Comparison of ENCODE assay signal across 9 cellular contexts in the genomic region with DNA sequence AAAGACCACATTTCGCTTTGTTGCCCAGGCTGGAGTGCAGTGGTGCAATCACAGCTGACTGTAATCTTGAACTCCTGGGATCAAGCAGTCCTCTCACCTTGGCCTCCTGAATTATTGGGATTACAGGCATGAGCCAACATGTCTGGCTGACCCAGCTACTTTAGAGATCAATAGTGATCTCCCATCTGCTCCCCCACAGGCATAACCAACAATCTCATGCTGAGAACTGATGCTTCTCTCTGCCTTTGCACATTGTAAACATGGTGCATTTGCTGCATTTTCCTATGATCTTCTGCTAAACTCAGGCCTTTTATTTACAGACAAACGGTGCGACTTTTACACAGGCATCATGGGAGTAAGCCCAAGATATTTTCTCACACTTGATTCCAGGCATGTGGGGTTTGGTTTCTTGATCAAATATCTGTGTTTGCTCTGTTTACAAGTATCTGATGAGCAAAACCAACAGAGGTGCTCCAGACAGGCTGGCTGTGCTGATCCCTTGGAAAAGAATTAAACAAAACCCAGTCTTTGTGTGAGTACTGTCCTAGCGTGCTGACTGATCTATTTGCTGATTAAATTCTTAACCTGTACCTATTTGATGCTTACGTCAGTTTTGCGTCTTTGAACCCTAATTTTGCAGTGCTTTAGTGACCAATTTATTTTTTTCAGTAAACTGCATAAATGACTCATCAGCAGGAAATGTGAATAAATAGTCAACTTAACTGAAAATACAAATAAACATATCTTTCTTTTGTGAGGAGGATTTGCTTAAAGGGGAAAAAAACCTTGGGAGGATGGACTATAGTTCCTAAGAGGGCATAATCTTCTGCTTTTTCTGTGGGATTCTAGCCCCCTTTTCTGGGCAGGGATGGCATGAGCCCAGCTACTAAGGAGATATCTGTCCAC.
DNase-seq lines count a peak whose midpoint lies in the region; ATAC-seq and TF ChIP-seq lines count a peak whose summit lies in the region.
"Had no signal": no experiment of that assay in that cellular context is flagged by ENCODE, and none has a peak within 500 bp of the region (broad histone marks: within the 10 kb centered on the region; RNA-seq: fewer than 3 reads in every experiment).

No MANE protein-coding gene starts in this region.

- no peaks in the 10 kb centered on the region for H3K9me2 ChIP-seq in SU-DHL-6 (replicated peaks; ENCODE audit: insufficient read depth, low read length)

- no peaks in the 10 kb centered on the region for H3K36me3 ChIP-seq in SU-DHL-6 (ENCODE audit: low read length)
- no peaks in the 10 kb centered on the region for H3K36me3 ChIP-seq in esophagus squamous epithelium

- no peaks in the 10 kb centered on the region for H4K20me1 ChIP-seq in SU-DHL-6 (ENCODE audit: low read depth, low read length)

- peaks cover 24% of the 10 kb centered on the region for H3F3A ChIP-seq in SU-DHL-6 (ENCODE audit: insufficient read depth)

- no peaks in the 10 kb centered on the region for H3K9me3 ChIP-seq in SU-DHL-6 (ENCODE audit: insufficient read depth, low read length)
- H3K9me3 ChIP-seq in esophagus squamous epithelium = no peaks in the 10 kb centered on the region

- H3K4me2 ChIP-seq in SU-DHL-6 (ENCODE audit: low read depth, low read length, poor library complexity, severe bottlenecking) = peak overlapping the region; percentile 80

- TF ChIP-seq POLR2A in esophagus squamous epithelium (IDR thresholded peaks at IDR 0.05) = no peak

- no peaks in the 10 kb centered on the region for H3K4me1 ChIP-seq in esophagus squamous epithelium

- H3K4me3 ChIP-seq in SU-DHL-6 (ENCODE audit: insufficient read depth, low read length, poor library complexity, severe bottlenecking) (no peak overlapping the region), esophagus squamous epithelium (no peak overlapping the region)

- intact Hi-C loops in esophagus squamous epithelium (cut with DNase I) = no loop called here

- TF ChIP-seq CTCF in SU-DHL-6 (IDR thresholded peaks at IDR 0.05; ENCODE audit: insufficient read depth, low read length, poor library complexity, severe bottlenecking) = no peak
- no peak for TF ChIP-seq CTCF in esophagus squamous epithelium (IDR thresholded peaks at IDR 0.05)

- H3K9ac ChIP-seq in SU-DHL-6 (ENCODE audit: low read length) = no peak overlapping the region

- DNase-seq in DMS53 treated with DMSO at 0.1 percent for 48 hours (lab: John Stamatoyannopoulos, UW; ENCODE audit: unreplicated experiment) (peak; percentile 97), kidney tubule cell (ENCODE audit: low spot score) (peak; percentile 49), esophagus squamous epithelium (lab: John Stamatoyannopoulos, UW) (no peak), DMS79 treated with DMSO at 0.1 percent for 48 hours (lab: John Stamatoyannopoulos, UW) (no peak)
- DNase-seq: midbrain had no signal

- ATAC-seq in HG03432 (IDR thresholded peaks at IDR 0.05; ENCODE audit: unreplicated experiment) = peak; percentile 31
- ATAC-seq in HG02981 (IDR thresholded peaks at IDR 0.05; ENCODE audit: unreplicated experiment) = no peak
- no peak for ATAC-seq in GM19467 (IDR thresholded peaks at IDR 0.05; ENCODE audit: unreplicated experiment)

- H3K79me2 ChIP-seq in SU-DHL-6 (ENCODE audit: insufficient read depth, low read length) = no peaks in the 10 kb centered on the region

- H3K27me3 ChIP-seq in SU-DHL-6 (ENCODE audit: low read length) (no peaks in the 10 kb centered on the region), esophagus squamous epithelium (no peaks in the 10 kb centered on the region)

- WGBS in esophagus squamous epithelium, 2 donors = 59 to 70% methylated on average over 6 of the region's 6 CpGs

- H2AFZ ChIP-seq in SU-DHL-6 (ENCODE audit: low read depth, low read length, severe bottlenecking) = peak overlapping the region; percentile 49

- H3K27ac ChIP-seq in SU-DHL-6 (ENCODE audit: low read depth, low read length) (peak overlapping the region; percentile 90; the same call in 1 of the 2 replicates), esophagus squamous epithelium (no peak overlapping the region)

Comparison
In these comparisons a context has a peak if more than half of its experiments do, and no peak if none do; other contexts are left out.
1. DNase-seq: peak in DMS53 treated with DMSO at 0.1 percent for 48 hours (single experiment) and kidney tubule cell (single experiment); none in esophagus squamous epithelium (single experiment) and DMS79 treated with DMSO at 0.1 percent for 48 hours (single experiment).